In genomic region chr11:78646564-78647185, GRCh38 we compare ENCODE assay signal across 8 cellular contexts.
DNase-seq lines count a peak whose midpoint lies in the region; ATAC-seq, FAIRE-seq and TF ChIP-seq lines count a peak whose summit lies in the region.

No MANE protein-coding gene starts in this region.

- H3K9me3 ChIP-seq in left ventricle myocardium inferior (replicated peaks) (no peaks in the 10 kb centered on the region), small intestine (ENCODE audit: control insufficient read depth, low read depth) (no peaks in the 10 kb centered on the region)

- peak; percentile 57 for ATAC-seq in GM18505 (IDR thresholded peaks at IDR 0.05; ENCODE audit: unreplicated experiment)

- no peak overlapping the region for H3K4me3 ChIP-seq in LNCaP clone FGC (ENCODE audit: low read depth, low read length)
- no peak overlapping the region for H3K4me3 ChIP-seq in left ventricle myocardium inferior
- H3K4me3 ChIP-seq in small intestine (ENCODE audit: low read depth in 1 of 2, low read length in 2 of 2): no peak overlapping the region

- H3K4me1 ChIP-seq in left ventricle myocardium inferior (no peaks in the 10 kb centered on the region), small intestine (ENCODE audit: control insufficient read depth in 2 of 2, insufficient read depth in 1 of 2, low read depth in 1 of 2, low read length in 1 of 2) (no peaks in the 10 kb centered on the region)

- H3K36me3 ChIP-seq in left ventricle myocardium inferior (no peaks in the 10 kb centered on the region), small intestine (ENCODE audit: control insufficient read depth in 2 of 2, insufficient read depth in 2 of 2, low read length in 2 of 2) (no peaks in the 10 kb centered on the region)

- intact Hi-C loops in left ventricle myocardium inferior (cut with micrococcal nuclease): no loop called here

- no peak overlapping the region for H3K27ac ChIP-seq in left ventricle myocardium inferior (replicated peaks)
- H3K27ac ChIP-seq in small intestine (ENCODE audit: low read depth in 1 of 2, low read length in 1 of 2): no peak overlapping the region

- peak; percentile 57 for DNase-seq in A172 (ENCODE audit: low spot score)
- DNase-seq in LNCaP clone FGC (ENCODE audit: low read depth): peak; percentile 34
- peak; percentile 50 for DNase-seq in RCC 7860 (ENCODE audit: low spot score)
- DNase-seq in activated naive CD4-positive, alpha-beta T cell treated with Interleukin-2 at 50 U/mL for 16 hours: peak; percentile 51
- DNase-seq in left ventricle myocardium inferior: no peak
- peak; percentile 75 for DNase-seq in small intestine
- no peak for DNase-seq in hippocampal formation (lab: John Stamatoyannopoulos, UW)

- H3K27me3 ChIP-seq in left ventricle myocardium inferior (ENCODE audit: low read depth) (peaks cover 43% of the 10 kb centered on the region), small intestine (ENCODE audit: control insufficient read depth in 2 of 2, insufficient read depth in 2 of 2, low read length in 2 of 2) (no peaks in the 10 kb centered on the region)

- no peak for TF ChIP-seq POLR2A in GM18505 (IDR thresholded peaks at IDR 0.05; ENCODE audit: borderline replicate concordance, extremely low read depth, insufficient read depth, insufficient read length)

- FAIRE-seq in RCC 7860 (lab: Jason Lieb, UNC) (peak; percentile 22), small intestine (lab: Jason Lieb, UNC) (no peak)

- 10 to 23% (median 14%) methylated on average over 7 of the region's 7 CpGs for WGBS in small intestine, 3 donors

- peak; percentile 94 for TF ChIP-seq CTCF in LNCaP clone FGC (IDR thresholded peaks at IDR 0.05; ENCODE audit: control insufficient read depth, extremely low read depth, insufficient read depth)
- peak; percentile 81 for TF ChIP-seq CTCF in left ventricle myocardium inferior (IDR thresholded peaks at IDR 0.05; ENCODE audit: borderline replicate concordance)

Comparison
In these comparisons a context has a peak if more than half of its experiments do, and no peak if none do; other contexts are left out.
1. DNase-seq: peak in A172 (single experiment), LNCaP clone FGC (single experiment), RCC 7860 (single experiment), activated naive CD4-positive, alpha-beta T cell treated with Interleukin-2 at 50 U/mL for 16 hours (single experiment) and small intestine (single experiment); none in left ventricle myocardium inferior (single experiment) and hippocampal formation (0 of 2).